In genomic region chr9:3746296-3747275, GRCh38 we compare ENCODE assay signal across 9 cellular contexts.
A peak's percentile ranks its signal among the peaks of the same experiment; 100 is the strongest.
DNase-seq lines count a peak whose midpoint lies in the region; ATAC-seq and TF ChIP-seq lines count a peak whose summit lies in the region.
"Had no signal": no experiment of that assay in that cellular context is flagged by ENCODE, and none has a peak within 500 bp of the region (broad histone marks: within the 10 kb centered on the region; RNA-seq: fewer than 3 reads in every experiment).

No MANE protein-coding gene starts in this region.

- intact Hi-C loops in activated CD4-positive, alpha-beta T cell treated with anti-CD3 and anti-CD28 coated beads, Interleukin-2, amount 10 ng/mL, durations not matched to agents 24 days and 14 days (cut with micrococcal nuclease), result loop anchor here (1.0 to 10.0 kb wide), 4 partner anchors 186 to 561 kb away; partner anchors contain the start of gene RFX3

- H3K27ac Mint-ChIP-seq in activated CD4-positive, alpha-beta T cell treated with anti-CD3 and anti-CD28 coated beads, Interleukin-2, amount 10 ng/mL, durations not matched to agents 24 days and 14 days, result peak overlapping the region; percentile 54

- peaks cover 15% of the 10 kb centered on the region for H3K4me1 Mint-ChIP-seq in activated CD4-positive, alpha-beta T cell treated with anti-CD3 and anti-CD28 coated beads, Interleukin-2, amount 10 ng/mL, durations not matched to agents 24 days and 14 days

- no peak for TF ChIP-seq CTCF in GM13977 (IDR thresholded peaks at IDR 0.05; ENCODE audit: extremely low read depth, insufficient read depth, missing control alignments)

- peaks cover 9% of the 10 kb centered on the region for H3K9me3 Mint-ChIP-seq in activated CD4-positive, alpha-beta T cell treated with anti-CD3 and anti-CD28 coated beads, Interleukin-2, amount 10 ng/mL, durations not matched to agents 24 days and 14 days

- DNase-seq in activated CD4-positive, alpha-beta T cell treated with anti-CD3 and anti-CD28 coated beads, Interleukin-2, amount 10 ng/mL, durations not matched to agents 24 days and 14 days, result no peak
- no peak for DNase-seq in activated CD4-positive, alpha-beta T cell treated with anti-CD3 and anti-CD28 coated beads for 4 hours
- DNase-seq in RPMI8226 (peak; percentile 13), fibroblast of gingiva (ENCODE audit: low read depth) (peak; percentile 71), NCI-H2029 (lab: John Stamatoyannopoulos, UW) (no peak), GM13977 (ENCODE audit: low spot score) (no peak)
- DNase-seq in stimulated activated CD8-positive, alpha-beta memory T cell treated with anti-CD3 and anti-CD28 coated beads, Interleukin-4, amount 100 ng/mL, for 24 hours (ENCODE audit: low read depth), result peak; percentile 4
- DNase-seq: NCI-H2171 treated with DMSO at 0.1 percent for 48 hours had no signal

- no peak overlapping the region for H3K4me3 Mint-ChIP-seq in activated CD4-positive, alpha-beta T cell treated with anti-CD3 and anti-CD28 coated beads, Interleukin-2, amount 10 ng/mL, durations not matched to agents 24 days and 14 days

- H3K27me3 Mint-ChIP-seq in activated CD4-positive, alpha-beta T cell treated with anti-CD3 and anti-CD28 coated beads, Interleukin-2, amount 10 ng/mL, durations not matched to agents 24 days and 14 days, result no peaks in the 10 kb centered on the region

- H3K36me3 Mint-ChIP-seq in activated CD4-positive, alpha-beta T cell treated with anti-CD3 and anti-CD28 coated beads, Interleukin-2, amount 10 ng/mL, durations not matched to agents 24 days and 14 days (ENCODE audit: low read depth), result no peaks in the 10 kb centered on the region

- no peak for ATAC-seq in GM19023 (IDR thresholded peaks at IDR 0.05; ENCODE audit: unreplicated experiment)

- in situ Hi-C loops in GM13977 (cut with MboI; ENCODE audit: low pct_unique_long_range_greater_than_20kb, low sequenced_read_pairs, unreplicated experiment), result loop anchor here (25.0 kb wide), 1 partner anchor 591 kb away; no protein-coding TSS in a partner anchor

Comparison
In these comparisons a context has a peak if more than half of its experiments do, and no peak if none do; other contexts are left out.
1. DNase-seq: peak in RPMI8226 (single experiment), fibroblast of gingiva (single experiment) and stimulated activated CD8-positive, alpha-beta memory T cell treated with anti-CD3 and anti-CD28 coated beads, Interleukin-4, amount 100 ng/mL, for 24 hours (single experiment); none in activated CD4-positive, alpha-beta T cell treated with anti-CD3 and anti-CD28 coated beads, Interleukin-2, amount 10 ng/mL, durations not matched to agents 24 days and 14 days (single experiment), activated CD4-positive, alpha-beta T cell treated with anti-CD3 and anti-CD28 coated beads for 4 hours (0 of 2), NCI-H2029 (single experiment) and GM13977 (single experiment).